Comparison of ENCODE assay signal across 8 cellular contexts in the genomic region with DNA sequence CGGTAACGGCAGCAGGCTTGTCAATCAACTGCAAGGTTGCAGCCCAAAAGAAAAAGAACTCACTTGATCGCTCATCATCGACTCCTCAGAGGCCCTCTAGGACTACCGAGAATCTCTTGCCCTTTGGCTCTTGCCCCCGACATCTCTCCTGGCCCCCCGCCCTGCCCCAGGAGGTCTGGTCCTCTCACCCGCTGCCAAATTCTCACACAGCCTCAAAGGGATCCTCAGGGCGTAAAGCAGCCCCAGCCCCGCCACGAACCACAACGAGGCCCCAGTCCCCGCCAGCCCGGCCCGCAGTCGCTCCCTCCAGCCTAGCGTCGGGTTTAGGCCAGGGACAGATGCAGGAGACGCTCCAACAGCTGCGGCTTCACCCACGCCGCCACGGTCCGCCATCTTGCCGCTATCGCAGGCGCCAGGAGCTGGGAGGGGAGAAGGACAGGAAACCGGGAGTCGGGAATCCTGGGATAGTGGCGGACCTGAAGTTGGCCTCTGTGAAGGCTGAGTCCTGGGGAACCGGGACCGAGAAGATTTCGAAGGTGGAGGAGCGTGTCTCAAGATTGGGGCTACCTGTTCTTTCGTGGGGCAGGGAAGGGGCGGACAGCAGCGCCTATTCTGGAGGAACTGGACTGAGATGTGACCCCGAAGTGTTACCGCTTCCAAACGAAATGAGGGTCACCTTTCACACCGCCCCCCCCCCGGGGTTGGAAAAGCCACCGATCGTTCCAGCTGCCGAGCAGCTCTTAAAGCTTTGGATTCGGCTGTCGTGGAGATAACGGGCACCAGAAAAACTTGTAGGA.
DNase-seq lines count a peak whose midpoint lies in the region; ATAC-seq lines count a peak whose summit lies in the region.

A gene with protein sequence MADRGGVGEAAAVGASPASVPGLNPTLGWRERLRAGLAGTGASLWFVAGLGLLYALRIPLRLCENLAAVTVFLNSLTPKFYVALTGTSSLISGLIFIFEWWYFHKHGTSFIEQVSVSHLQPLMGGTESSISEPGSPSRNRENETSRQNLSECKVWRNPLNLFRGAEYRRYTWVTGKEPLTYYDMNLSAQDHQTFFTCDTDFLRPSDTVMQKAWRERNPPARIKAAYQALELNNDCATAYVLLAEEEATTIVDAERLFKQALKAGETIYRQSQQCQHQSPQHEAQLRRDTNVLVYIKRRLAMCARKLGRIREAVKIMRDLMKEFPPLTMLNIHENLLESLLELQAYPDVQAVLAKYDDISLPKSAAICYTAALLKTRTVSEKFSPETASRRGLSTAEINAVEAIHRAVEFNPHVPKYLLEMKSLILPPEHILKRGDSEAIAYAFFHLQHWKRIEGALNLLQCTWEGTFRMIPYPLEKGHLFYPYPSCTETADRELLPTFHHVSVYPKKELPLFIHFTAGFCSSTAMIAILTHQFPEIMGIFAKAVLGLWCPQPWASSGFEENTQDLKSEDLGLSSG (minus strand): TSS at position 421 of the 797 bp plus-strand sequence. CDS start 28 bp downstream, at position 393.

- DNase-seq in AML-193 (lab: John Stamatoyannopoulos, UW) (peak; percentile 26 to 36), NCI-H2171 (lab: John Stamatoyannopoulos, UW) (peak; percentile 59), kidney glomerular epithelial cell (lab: John Stamatoyannopoulos, UW) (peak; percentile 54)
- peak; percentile 72 for DNase-seq in activated CD4-positive, alpha-beta T cell treated with anti-CD3 and anti-CD28 coated beads for 48 hours
- peak; percentile 69 for DNase-seq in stimulated activated CD4-positive, alpha-beta T cell treated with anti-CD3 and anti-CD28 coated beads, Interleukin-15, amount 100 ng/mL, for 24 hours

- ATAC-seq in GM21381 (IDR thresholded peaks at IDR 0.05; ENCODE audit: unreplicated experiment) (peak; percentile 24), HG03139 (IDR thresholded peaks at IDR 0.05; ENCODE audit: unreplicated experiment) (no peak)

- peak within 1 kb of the TSS; percentile 98 for H3K27ac ChIP-seq in cingulate gyrus (ENCODE audit: low read depth, low read length)
